18 cellular contexts compared by ENCODE assay signal in genomic region chr7:138970446-138970845, GRCh38. TPM values are rescaled to one million over a fixed set of nuclear protein-coding genes. Genes with fewer than 3 reads are reported as not detected.
A peak's percentile ranks its signal among the peaks of the same experiment; 100 is the strongest.
DNase-seq lines count a peak whose midpoint lies in the region; ATAC-seq and TF ChIP-seq lines count a peak whose summit lies in the region.
"Had no signal": no experiment of that assay in that cellular context is flagged by ENCODE, and none has a peak within 500 bp of the region (broad histone marks: within the 10 kb centered on the region; RNA-seq: fewer than 3 reads in every experiment).

No MANE protein-coding gene starts in this region.

- H3K36me3 Mint-ChIP-seq in activated CD8-positive, alpha-beta T cell treated with anti-CD3 and anti-CD28 coated beads, Interleukin-2, amount 10 ng/mL, durations not matched to agents 7 days and 5 days (ENCODE audit: low read depth) = no peaks in the 10 kb centered on the region
- no peaks in the 10 kb centered on the region for H3K36me3 Mint-ChIP-seq in activated CD8-positive, alpha-beta T cell treated with anti-CD3 and anti-CD28 coated beads for 36 hours (ENCODE audit: low read depth)
- H3K36me3 Mint-ChIP-seq in endodermal cell (ENCODE audit: low read depth) = peaks cover 4% of the 10 kb centered on the region
- H3K36me3 Mint-ChIP-seq: CD8-positive, alpha-beta T cell had no signal

- no peak for ATAC-seq in activated CD8-positive, alpha-beta T cell treated with anti-CD3 and anti-CD28 coated beads, Interleukin-2, amount 10 ng/mL, durations not matched to agents 7 days and 5 days
- ATAC-seq in activated CD8-positive, alpha-beta T cell treated with anti-CD3 and anti-CD28 coated beads for 36 hours = no peak
- ATAC-seq: A549; CD8-positive, alpha-beta T cell had no signal

- no peak overlapping the region for H3K4me3 ChIP-seq in endodermal cell (ENCODE audit: low read length)
- H3K4me3 ChIP-seq: A549; BLaER1 treated with 17β-estradiol and CSF1 and Interleukin-3, amounts not matched to agents 10 nM and 100 nM had no signal

- no peaks in the 10 kb centered on the region for H3K9me3 Mint-ChIP-seq in activated CD8-positive, alpha-beta T cell treated with anti-CD3 and anti-CD28 coated beads, Interleukin-2, amount 10 ng/mL, durations not matched to agents 7 days and 5 days (ENCODE audit: insufficient read depth)
- H3K9me3 Mint-ChIP-seq in activated CD8-positive, alpha-beta T cell treated with anti-CD3 and anti-CD28 coated beads for 36 hours = no peaks in the 10 kb centered on the region
- H3K9me3 Mint-ChIP-seq in endodermal cell = peaks cover 2% of the 10 kb centered on the region
- H3K9me3 Mint-ChIP-seq: CD4-positive, alpha-beta T cell; CD8-positive, alpha-beta T cell had no signal

- no peaks in the 10 kb centered on the region for H3K36me3 ChIP-seq in endodermal cell (ENCODE audit: control insufficient read depth, insufficient read depth, low read length)

- TF ChIP-seq CTCF in activated CD8-positive, alpha-beta T cell treated with anti-CD3 and anti-CD28 coated beads for 36 hours (IDR thresholded peaks at IDR 0.05) = no peak
- TF ChIP-seq CTCF in endodermal cell (conservative IDR thresholded peaks at IDR 0.05) = no peak

- intact Hi-C loops in activated CD8-positive, alpha-beta T cell treated with anti-CD3 and anti-CD28 coated beads for 36 hours (cut with micrococcal nuclease) = no loop called here

- no peaks in the 10 kb centered on the region for H3K27me3 ChIP-seq in endodermal cell (ENCODE audit: control insufficient read depth, insufficient read depth, low read length, poor library complexity, severe bottlenecking)
- H3K27me3 ChIP-seq: BLaER1 treated with 17β-estradiol and CSF1 and Interleukin-3, amounts not matched to agents 10 nM and 100 nM had no signal

- peaks cover 14% of the 10 kb centered on the region for H3K27me3 Mint-ChIP-seq in activated CD8-positive, alpha-beta T cell treated with anti-CD3 and anti-CD28 coated beads, Interleukin-2, amount 10 ng/mL, durations not matched to agents 7 days and 5 days (ENCODE audit: low read depth)
- H3K27me3 Mint-ChIP-seq in activated CD8-positive, alpha-beta T cell treated with anti-CD3 and anti-CD28 coated beads for 36 hours = peaks cover 6% of the 10 kb centered on the region
- H3K27me3 Mint-ChIP-seq in endodermal cell (ENCODE audit: insufficient read depth) = no peaks in the 10 kb centered on the region

- DNase-seq in DMS79 treated with DMSO at 0.1 percent for 48 hours (lab: John Stamatoyannopoulos, UW) (peak; percentile 3), DMS79 (lab: John Stamatoyannopoulos, UW) (no peak), endodermal cell (peak; percentile 27), NCI-H1930 (lab: John Stamatoyannopoulos, UW) (no peak), hippocampal formation (lab: John Stamatoyannopoulos, UW) (no peak)
- no peak for DNase-seq in activated CD8-positive, alpha-beta T cell treated with anti-CD3 and anti-CD28 coated beads, Interleukin-2, amount 10 ng/mL, durations not matched to agents 7 days and 5 days
- DNase-seq in activated CD8-positive, alpha-beta T cell treated with anti-CD3 and anti-CD28 coated beads for 36 hours = no peak
- DNase-seq: AML-193; Caco-2; Calu3; CD4-positive, alpha-beta T cell; CD8-positive, alpha-beta T cell; GF-D8 had no signal

- POLR2A ChIA-PET in activated CD8-positive, alpha-beta T cell treated with anti-CD3 and anti-CD28 coated beads, Interleukin-2, amount 10 ng/mL, durations not matched to agents 7 days and 5 days (lab: Charles Lee) = interaction anchor here (0.6 kb wide), 1 partner anchor 11 kb away, joined by 3 read pairs; no protein-coding TSS in a partner anchor
- POLR2A ChIA-PET in activated CD8-positive, alpha-beta T cell treated with anti-CD3 and anti-CD28 coated beads for 36 hours (lab: Charles Lee) = no interaction called here

- H3K4me3 Mint-ChIP-seq in activated CD8-positive, alpha-beta T cell treated with anti-CD3 and anti-CD28 coated beads, Interleukin-2, amount 10 ng/mL, durations not matched to agents 7 days and 5 days = no peak overlapping the region
- H3K4me3 Mint-ChIP-seq in activated CD8-positive, alpha-beta T cell treated with anti-CD3 and anti-CD28 coated beads for 36 hours = no peak overlapping the region
- H3K4me3 Mint-ChIP-seq in endodermal cell = no peak overlapping the region
- H3K4me3 Mint-ChIP-seq: B cell; CD4-positive, alpha-beta T cell; CD8-positive, alpha-beta T cell had no signal

- no peak overlapping the region for H3K9ac ChIP-seq in endodermal cell (ENCODE audit: extremely low read depth, low read length, poor library complexity, severe bottlenecking)
- H3K9ac ChIP-seq: BLaER1 treated with 17β-estradiol and CSF1 and Interleukin-3, amounts not matched to agents 10 nM and 100 nM had no signal

- peak overlapping the region; percentile 28 for H3K27ac Mint-ChIP-seq in activated CD8-positive, alpha-beta T cell treated with anti-CD3 and anti-CD28 coated beads, Interleukin-2, amount 10 ng/mL, durations not matched to agents 7 days and 5 days
- no peak overlapping the region for H3K27ac Mint-ChIP-seq in activated CD8-positive, alpha-beta T cell treated with anti-CD3 and anti-CD28 coated beads for 36 hours
- H3K27ac Mint-ChIP-seq in endodermal cell = no peak overlapping the region
- H3K27ac Mint-ChIP-seq: B cell; CD4-positive, alpha-beta T cell; CD8-positive, alpha-beta T cell had no signal

- peaks cover 12% of the 10 kb centered on the region for H3K4me1 ChIP-seq in endodermal cell (ENCODE audit: control insufficient read depth, insufficient read depth, low read length)
- H3K4me1 ChIP-seq: A549, Caco-2 had no signal

- H3K27ac ChIP-seq in endodermal cell (ENCODE audit: low read depth, low read length) = no peak overlapping the region
- H3K27ac ChIP-seq: 22Rv1; A549; BLaER1 treated with 17β-estradiol and CSF1 and Interleukin-3, amounts not matched to agents 10 nM and 100 nM; C4-2B had no signal

- no peaks in the 10 kb centered on the region for H3K9me3 ChIP-seq in endodermal cell (ENCODE audit: control insufficient read depth, low read length)
- H3K9me3 ChIP-seq: A549, Caco-2 had no signal

- WGBS in endodermal cell (ENCODE audit: insufficient coverage in 1 of 2, insufficient read length in 1 of 2), 2 experiments = 93 to 96% methylated on average over 4 to 7 of the region's 7 CpGs

- no peaks in the 10 kb centered on the region for H3K4me1 Mint-ChIP-seq in activated CD8-positive, alpha-beta T cell treated with anti-CD3 and anti-CD28 coated beads, Interleukin-2, amount 10 ng/mL, durations not matched to agents 7 days and 5 days (ENCODE audit: low read depth)
- no peaks in the 10 kb centered on the region for H3K4me1 Mint-ChIP-seq in activated CD8-positive, alpha-beta T cell treated with anti-CD3 and anti-CD28 coated beads for 36 hours (ENCODE audit: low read depth)
- H3K4me1 Mint-ChIP-seq in endodermal cell = peaks cover 46% of the 10 kb centered on the region
- H3K4me1 Mint-ChIP-seq: B cell had no signal

- CTCF ChIA-PET in activated CD8-positive, alpha-beta T cell treated with anti-CD3 and anti-CD28 coated beads, Interleukin-2, amount 10 ng/mL, durations not matched to agents 7 days and 5 days (lab: Charles Lee) = no interaction called here
- CTCF ChIA-PET in activated CD8-positive, alpha-beta T cell treated with anti-CD3 and anti-CD28 coated beads for 36 hours (lab: Charles Lee) = interaction anchor here (2.0 kb wide), 1 partner anchor 9 kb away, joined by 10 read pairs; no protein-coding TSS in a partner anchor

RNA-seq across cellular contexts. Expression of gene KIAA1549, which starts 10.7 kb away (rescaled TPM):
- total RNA-seq in activated CD8-positive, alpha-beta T cell treated with anti-CD3 and anti-CD28 coated beads, Interleukin-2, amount 10 ng/mL, durations not matched to agents 7 days and 5 days = 1 to 10 TPM; 1.2 to 1.5 TPM
- 1 to 10 TPM; 1.3 to 1.5 TPM for total RNA-seq in activated CD8-positive, alpha-beta T cell treated with anti-CD3 and anti-CD28 coated beads for 36 hours
- 10 to 100 TPM; 18.7 to 19.3 TPM for total RNA-seq in endodermal cell
- polyA plus RNA-seq in endodermal cell (2013, experiment 1 of 2) = 22.6 TPM
- 21.7 TPM for polyA plus RNA-seq in endodermal cell (2013, experiment 2 of 2)
- total RNA-seq: CD4-positive, alpha-beta T cell had no signal

Comparison
In these comparisons a context has a peak if more than half of its experiments do, and no peak if none do; other contexts are left out.
1. DNase-seq: peak in DMS79 treated with DMSO at 0.1 percent for 48 hours (single experiment) and endodermal cell (single experiment); none in DMS79 (single experiment), activated CD8-positive, alpha-beta T cell treated with anti-CD3 and anti-CD28 coated beads, Interleukin-2, amount 10 ng/mL, durations not matched to agents 7 days and 5 days (single experiment), activated CD8-positive, alpha-beta T cell treated with anti-CD3 and anti-CD28 coated beads for 36 hours (single experiment), NCI-H1930 (0 of 2) and hippocampal formation (0 of 2).
2. RNA of gene KIAA1549, which starts 10.7 kb away (total RNA-seq): 18.7 to 19.3 TPM in endodermal cell; 1.2 to 1.5 TPM in activated CD8-positive, alpha-beta T cell treated with anti-CD3 and anti-CD28 coated beads, Interleukin-2, amount 10 ng/mL, durations not matched to agents 7 days and 5 days and 1.3 to 1.5 TPM in activated CD8-positive, alpha-beta T cell treated with anti-CD3 and anti-CD28 coated beads for 36 hours; every median in the first group is over 4 times any median in the second.